In the genomic region with DNA sequence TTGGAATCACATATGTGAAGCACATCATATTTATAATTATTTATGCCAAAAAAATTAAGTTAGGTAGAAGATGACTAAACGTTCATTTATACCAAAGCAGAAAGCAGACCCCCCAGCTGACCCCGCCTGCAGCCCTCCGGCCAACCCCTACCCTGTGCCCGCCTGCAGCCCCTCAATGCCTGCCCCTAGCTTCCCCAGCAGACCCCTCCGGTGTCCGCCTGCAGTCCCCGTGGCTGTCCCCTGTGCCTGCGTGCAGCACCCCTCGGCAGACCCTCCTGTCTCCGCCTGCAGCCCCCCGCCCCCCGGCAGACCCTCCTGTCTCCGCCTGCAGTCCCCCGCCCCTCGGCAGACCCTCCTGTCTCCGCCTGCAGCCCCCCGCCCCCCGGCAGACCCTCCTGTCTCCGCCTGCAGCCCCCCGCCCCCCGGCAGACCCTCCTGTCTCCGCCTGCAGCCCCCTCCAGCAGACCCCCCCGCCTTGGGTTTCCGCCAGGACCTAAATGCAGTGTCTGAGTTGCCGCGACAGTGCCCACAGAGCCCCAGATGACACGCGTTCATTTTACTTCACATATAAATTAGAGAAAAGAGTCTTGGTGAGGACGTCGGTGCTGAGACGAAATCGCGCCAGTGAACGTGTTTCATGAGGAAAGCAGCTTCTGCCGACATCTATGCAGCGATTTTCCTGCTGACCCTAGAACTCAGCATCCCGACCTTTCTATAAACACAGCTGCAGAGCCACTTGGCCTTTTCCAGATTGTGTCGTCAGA, we compare ENCODE assay signal across 25 cellular contexts.
A peak's percentile ranks its signal among the peaks of the same experiment; 100 is the strongest.
DNase-seq lines count a peak whose midpoint lies in the region; FAIRE-seq and TF ChIP-seq lines count a peak whose summit lies in the region.
"Had no signal": no experiment of that assay in that cellular context is flagged by ENCODE, and none has a peak within 500 bp of the region (broad histone marks: within the 10 kb centered on the region; RNA-seq: fewer than 3 reads in every experiment).

No MANE protein-coding gene starts in this region.

- H3K36me3 ChIP-seq in right atrium auricular region (peaks cover 8% of the 10 kb centered on the region), astrocyte (ENCODE audit: insufficient read depth, low read length) (no peaks in the 10 kb centered on the region), colonic mucosa (no peaks in the 10 kb centered on the region)
- H3K36me3 ChIP-seq: HAP-1 had no signal

- DNase-seq in cardiac septum (ENCODE audit: low spot score) (peak; percentile 59), right atrium auricular region (ENCODE audit: low spot score) (no peak), astrocyte (ENCODE audit: low read depth) (peak; percentile 8), mesenteric fat pad (ENCODE audit: low spot score) (peak; percentile 51), type B pancreatic cell (ENCODE audit: extremely low spot score, unreplicated experiment) (no peak), anterior cingulate cortex (lab: John Stamatoyannopoulos, UW) (no peak), hippocampal formation (lab: John Stamatoyannopoulos, UW) (no peak), colonic mucosa (no peak)
- DNase-seq: activated CD8-positive, alpha-beta T cell treated with anti-CD3 and anti-CD28 coated beads for 36 hours; esophagus squamous epithelium; NCI-H2081 treated with DMSO at 0.1 percent for 48 hours; NCI-H510A treated with DMSO at 0.1 percent for 48 hours; nephron progenitor cell; small intestine; stimulated activated CD4-positive, alpha-beta T cell treated with anti-CD3 and anti-CD28 coated beads, Interleukin-2, amount 100 ng/mL, for 24 hours; stimulated activated naive CD4-positive, alpha-beta T cell had no signal

- no peak overlapping the region for H2AFZ ChIP-seq in astrocyte (ENCODE audit: low read depth, low read length)

- H3K36me3 Mint-ChIP-seq in astrocyte (ENCODE audit: low read depth, unreplicated experiment) = peaks cover 2% of the 10 kb centered on the region
- H3K36me3 Mint-ChIP-seq in type B pancreatic cell = no peaks in the 10 kb centered on the region
- H3K36me3 Mint-ChIP-seq: brain, mesothelial cell of epicardium had no signal

- no peak for TF ChIP-seq CTCF in right atrium auricular region (IDR thresholded peaks at IDR 0.05)
- no peak for TF ChIP-seq CTCF in astrocyte (IDR thresholded peaks at IDR 0.05; ENCODE audit: insufficient read depth, low read depth, low read length)
- TF ChIP-seq CTCF in type B pancreatic cell (conservative IDR thresholded peaks at IDR 0.05) = no peak
- no peak for TF ChIP-seq CTCF in colonic mucosa (IDR thresholded peaks at IDR 0.05)

- peaks cover 0 to 2% of the 10 kb centered on the region in 2 donors for H3K4me1 ChIP-seq in right atrium auricular region
- no peaks in the 10 kb centered on the region for H3K4me1 ChIP-seq in astrocyte (ENCODE audit: insufficient read depth, low read length)
- H3K4me1 ChIP-seq in colonic mucosa = no peaks in the 10 kb centered on the region
- H3K4me1 ChIP-seq: HAP-1 had no signal

- no peak overlapping the region for H3K9ac ChIP-seq in astrocyte (ENCODE audit: low read length)
- H3K9ac ChIP-seq in colonic mucosa (ENCODE audit: low read depth in 2 of 2, low read length in 2 of 2) = no peak overlapping the region

- FAIRE-seq in astrocyte (lab: Jason Lieb, UNC) = no peak
- FAIRE-seq: G401.6, small intestine had no signal

- intact Hi-C loops in cardiac septum (cut with DNase I) = no loop called here
- intact Hi-C loops in colonic mucosa (cut with DNase I) = no loop called here

- no peaks in the 10 kb centered on the region for H3K4me1 Mint-ChIP-seq in astrocyte (ENCODE audit: low read depth, unreplicated experiment)
- no peaks in the 10 kb centered on the region for H3K4me1 Mint-ChIP-seq in type B pancreatic cell (ENCODE audit: unreplicated experiment)
- H3K4me1 Mint-ChIP-seq: mesothelial cell of epicardium had no signal

- H3K27ac Mint-ChIP-seq in astrocyte (ENCODE audit: unreplicated experiment) = no peak overlapping the region
- H3K27ac Mint-ChIP-seq in type B pancreatic cell = peak overlapping the region; percentile 13
- H3K27ac Mint-ChIP-seq: activated CD8-positive, alpha-beta T cell treated with anti-CD3 and anti-CD28 coated beads for 36 hours; CD4-positive, alpha-beta T cell; mesothelial cell of epicardium; nephron progenitor cell had no signal

- H3K27me3 Mint-ChIP-seq in astrocyte (ENCODE audit: low read depth, unreplicated experiment) (peaks cover 53% of the 10 kb centered on the region), type B pancreatic cell (peaks cover 36% of the 10 kb centered on the region)
- H3K27me3 Mint-ChIP-seq: activated CD8-positive, alpha-beta T cell treated with anti-CD3 and anti-CD28 coated beads for 36 hours; CD4-positive, alpha-beta T cell had no signal

- H3K4me3 Mint-ChIP-seq in astrocyte (ENCODE audit: unreplicated experiment) (no peak overlapping the region), type B pancreatic cell (no peak overlapping the region)
- H3K4me3 Mint-ChIP-seq: activated CD8-positive, alpha-beta T cell treated with anti-CD3 and anti-CD28 coated beads for 36 hours; activated T-helper 1 cell treated with anti-CD3 and anti-CD28 coated beads, Interleukin-12 subunit alpha, Interleukin-12 subunit beta, Interleukin-2, Interleukin-4 antibody, amounts not matched to agents 30 ng/mL and 10 ng/mL and 1 ng/mL, durations not matched to agents 14 hours and 24 hours and 36 hours; brain; CD4-positive, alpha-beta T cell; mesothelial cell of epicardium; nephron progenitor cell had no signal

- H3K27me3 ChIP-seq in right atrium auricular region = no peaks in the 10 kb centered on the region
- H3K27me3 ChIP-seq in astrocyte (ENCODE audit: insufficient read depth, low read length) = peaks cover 67% of the 10 kb centered on the region
- no peaks in the 10 kb centered on the region for H3K27me3 ChIP-seq in colonic mucosa

- H4K20me1 ChIP-seq in astrocyte (ENCODE audit: insufficient read depth, low read length) = no peaks in the 10 kb centered on the region

- H3K27ac ChIP-seq in right atrium auricular region (no peak overlapping the region), astrocyte (ENCODE audit: low read depth, low read length) (no peak overlapping the region), colonic mucosa (no peak overlapping the region)
- H3K27ac ChIP-seq: coronary artery, esophagus squamous epithelium, thoracic aorta had no signal

- H3K4me2 ChIP-seq in astrocyte (ENCODE audit: low read length) = no peak overlapping the region

- H3K9me3 ChIP-seq in right atrium auricular region = no peaks in the 10 kb centered on the region
- no peaks in the 10 kb centered on the region for H3K9me3 ChIP-seq in astrocyte (ENCODE audit: insufficient read depth, low read depth, low read length)
- H3K9me3 ChIP-seq in colonic mucosa = no peaks in the 10 kb centered on the region
- H3K9me3 ChIP-seq: esophagus squamous epithelium, HAP-1, thoracic aorta had no signal

- H3K4me3 ChIP-seq in right atrium auricular region (no peak overlapping the region), astrocyte (ENCODE audit: insufficient read depth, low read depth, low read length) (no peak overlapping the region), colonic mucosa (no peak overlapping the region)
- H3K4me3 ChIP-seq: coronary artery, esophagus squamous epithelium, HAP-1, thoracic aorta had no signal

- no peaks in the 10 kb centered on the region for H3K79me2 ChIP-seq in astrocyte (ENCODE audit: insufficient read depth, low read length)

- H3K9me3 Mint-ChIP-seq in astrocyte (ENCODE audit: unreplicated experiment) = peaks cover 2% of the 10 kb centered on the region
- no peaks in the 10 kb centered on the region for H3K9me3 Mint-ChIP-seq in type B pancreatic cell
- H3K9me3 Mint-ChIP-seq: activated CD8-positive, alpha-beta T cell treated with anti-CD3 and anti-CD28 coated beads for 36 hours; activated naive CD4-positive, alpha-beta T cell treated with anti-CD3 and anti-CD28 coated beads, Interleukin-2, amount 50 U/mL, for 72 hours; activated T-helper 1 cell treated with anti-CD3 and anti-CD28 coated beads, Interleukin-12 subunit alpha, Interleukin-12 subunit beta, Interleukin-2, Interleukin-4 antibody, amounts not matched to agents 30 ng/mL and 10 ng/mL and 1 ng/mL, durations not matched to agents 14 hours and 24 hours and 36 hours; brain; CD4-positive, alpha-beta T cell; mesothelial cell of epicardium had no signal

Comparison
In these comparisons a context has a peak if more than half of its experiments do, and no peak if none do; other contexts are left out.
1. DNase-seq: peak in cardiac septum (single experiment), astrocyte (single experiment) and mesenteric fat pad (single experiment); none in right atrium auricular region (single experiment), type B pancreatic cell (single experiment), anterior cingulate cortex (0 of 58), hippocampal formation (0 of 2) and colonic mucosa (single experiment).